ENCODE assay signal across 8 cellular contexts in genomic region chr10:125082471-125082870, GRCh38.
A peak's percentile ranks its signal among the peaks of the same experiment; 100 is the strongest.
DNase-seq lines count a peak whose midpoint lies in the region; ATAC-seq, FAIRE-seq and TF ChIP-seq lines count a peak whose summit lies in the region.
"Not testable (repeated sequence)": the region's sequence is repeated elsewhere in the genome, so short reads cannot be mapped to it uniquely, and the experiment has no call there.

No MANE protein-coding gene starts in this region.

- H3K27me3 ChIP-seq in astrocyte (ENCODE audit: insufficient read depth, low read length); esophagus muscularis mucosa; heart right ventricle; psoas muscle (ENCODE audit: insufficient read depth in 3 of 3, low read length in 2 of 3); stomach smooth muscle (ENCODE audit: control insufficient read depth in 1 of 2, insufficient read depth in 2 of 2, low read length in 2 of 2): not testable (repeated sequence)

- CTCF ChIA-PET in A549 (lab: Yijun Ruan, JAX) (interaction anchor here (0.7 to 3.5 kb wide), 5 partner anchors 8 to 70 kb away, joined by 3 to 16 read pairs (median 5); no protein-coding TSS in a partner anchor), RWPE1 (lab: Yijun Ruan, JAX) (interaction anchor here (1.0 kb wide), 1 partner anchor 34 kb away, joined by 5 read pairs; no protein-coding TSS in a partner anchor)

- not testable (repeated sequence) for H3K9me3 Mint-ChIP-seq in astrocyte (ENCODE audit: unreplicated experiment); natural killer cell

- not testable (repeated sequence) for TF ChIP-seq CTCF in A549 (IDR thresholded peaks at IDR 0.05); RWPE1 (conservative IDR thresholded peaks at IDR 0.05; ENCODE audit: low read depth); astrocyte (IDR thresholded peaks at IDR 0.05; ENCODE audit: insufficient read depth, low read depth, low read length); esophagus muscularis mucosa (IDR thresholded peaks at IDR 0.05); heart right ventricle (IDR thresholded peaks at IDR 0.05); natural killer cell (IDR thresholded peaks at IDR 0.05); psoas muscle (IDR thresholded peaks at IDR 0.05)

- FAIRE-seq in A549 (lab: Jason Lieb, UNC); astrocyte (lab: Jason Lieb, UNC): not testable (repeated sequence)

- not testable (repeated sequence) for ATAC-seq in A549, heart right ventricle, natural killer cell, psoas muscle

- POLR2A ChIA-PET in A549 (lab: Yijun Ruan, JAX); RWPE1 (lab: Yijun Ruan, JAX; ENCODE audit: low non-redundant PET): not testable (repeated sequence)

- not testable (repeated sequence) for H3K4me3 Mint-ChIP-seq in astrocyte (ENCODE audit: unreplicated experiment); natural killer cell

- not testable (repeated sequence) for H3K27me3 Mint-ChIP-seq in astrocyte (ENCODE audit: low read depth, unreplicated experiment); natural killer cell (ENCODE audit: low read depth in 2 of 2)

- 91% methylated on average over 13 of the region's 13 CpGs for WGBS in A549 (ENCODE audit: missing lambda C conversion rate)
- WGBS in esophagus muscularis mucosa: 92% methylated on average over 13 of the region's 13 CpGs
- 86 to 88% methylated on average over 13 of the region's 13 CpGs for WGBS in heart right ventricle, 2 donors
- WGBS in psoas muscle, 3 donors: 79 to 82% (median 81%) methylated on average over 13 of the region's 13 CpGs

- not testable (repeated sequence) for TF ChIP-seq EP300 in A549 (IDR thresholded peaks at IDR 0.05); esophagus muscularis mucosa (IDR thresholded peaks at IDR 0.05)

- intact Hi-C loops in esophagus muscularis mucosa (cut with DNase I); natural killer cell (cut with micrococcal nuclease): not testable (repeated sequence)
- intact Hi-C loops in heart right ventricle (cut with DNase I): loop anchor here in 3 of 10 donors (5.0 kb wide), 3 partner anchors 40 to 75 kb away; no protein-coding TSS in a partner anchor
- intact Hi-C loops in psoas muscle (cut with DNase I): loop anchor here in 1 of 2 donors (5.0 kb wide), 2 partner anchors 35 to 70 kb away; no protein-coding TSS in a partner anchor

- TF ChIP-seq RAD21 in A549 (conservative IDR thresholded peaks at IDR 0.05 in 1 of 2, IDR thresholded peaks at IDR 0.05 in 1 of 2): not testable (repeated sequence)

- not testable (repeated sequence) for H3K4me2 ChIP-seq in A549; astrocyte (ENCODE audit: low read length)

- H3K4me1 Mint-ChIP-seq in astrocyte (ENCODE audit: low read depth, unreplicated experiment): peaks cover 44% of the 10 kb centered on the region
- peaks cover 70 to 76% of the 10 kb centered on the region in 2 donors for H3K4me1 Mint-ChIP-seq in natural killer cell

- peaks cover 26% of the 10 kb centered on the region for H3K36me3 Mint-ChIP-seq in astrocyte (ENCODE audit: low read depth, unreplicated experiment)
- not testable (repeated sequence) for H3K36me3 Mint-ChIP-seq in natural killer cell

- not testable (repeated sequence) for H3K4me3 ChIP-seq in A549; astrocyte (ENCODE audit: insufficient read depth, low read depth, low read length); esophagus muscularis mucosa; heart right ventricle; psoas muscle; stomach smooth muscle (ENCODE audit: low read length in 2 of 2)

- not testable (repeated sequence) for TF ChIP-seq POLR2A in A549 (IDR thresholded peaks at IDR 0.05; ENCODE audit: low read length); esophagus muscularis mucosa (IDR thresholded peaks at IDR 0.05; ENCODE audit: low read depth)

- peaks cover 53% of the 10 kb centered on the region for H3K4me1 ChIP-seq in A549
- peaks cover 30% of the 10 kb centered on the region for H3K4me1 ChIP-seq in astrocyte (ENCODE audit: insufficient read depth, low read length)
- H3K4me1 ChIP-seq in esophagus muscularis mucosa: peaks cover 53 to 72% (median 60%) of the 10 kb centered on the region in 4 donors
- peaks cover 17 to 88% (median 50%) of the 10 kb centered on the region in 9 donors for H3K4me1 ChIP-seq in heart right ventricle
- peaks cover 77% of the 10 kb centered on the region for H3K4me1 ChIP-seq in psoas muscle
- H3K4me1 ChIP-seq in stomach smooth muscle (ENCODE audit: control insufficient read depth, insufficient read depth, low read length): peaks cover 58% of the 10 kb centered on the region

- peaks cover 36% of the 10 kb centered on the region for H4K20me1 ChIP-seq in astrocyte (ENCODE audit: insufficient read depth, low read length)

- H3K27ac Mint-ChIP-seq in astrocyte (ENCODE audit: unreplicated experiment) (peak overlapping the region; percentile 41), natural killer cell (peak overlapping the region; percentile 71 to 83)

- H3K9ac ChIP-seq in astrocyte (ENCODE audit: low read length); stomach smooth muscle (ENCODE audit: low read length in 2 of 2): not testable (repeated sequence)

- not testable (repeated sequence) for H2AFZ ChIP-seq in astrocyte (ENCODE audit: low read depth, low read length)

- H3K9me3 ChIP-seq in A549; astrocyte (ENCODE audit: insufficient read depth, low read depth, low read length); esophagus muscularis mucosa; heart right ventricle; psoas muscle; stomach smooth muscle (ENCODE audit: control insufficient read depth in 2 of 2, low read length in 2 of 2): not testable (repeated sequence)

- not testable (repeated sequence) for H3K36me3 ChIP-seq in astrocyte (ENCODE audit: insufficient read depth, low read length); psoas muscle (ENCODE audit: insufficient read depth in 1 of 2, low read depth in 1 of 2); stomach smooth muscle (ENCODE audit: control insufficient read depth in 2 of 2, insufficient read depth in 2 of 2, low read length in 2 of 2)
- H3K36me3 ChIP-seq in esophagus muscularis mucosa (peaks cover 2 to 16% (median 10%) of the 10 kb centered on the region in 4 donors), heart right ventricle (peaks cover 0 to 24% (median 0%) of the 10 kb centered on the region in 9 donors)

- H3K79me2 ChIP-seq in astrocyte (ENCODE audit: insufficient read depth, low read length): peaks cover 74% of the 10 kb centered on the region

- H3K27ac ChIP-seq in A549 (peak overlapping the region; percentile 78 to 89; a peak in 3 of 6 replicates), RWPE1 (peak overlapping the region; percentile 76), esophagus muscularis mucosa (replicated peaks in 1 of 4) (peak overlapping the region; percentile 43 to 89 (median 80)), heart right ventricle (peak overlapping the region in 9 of 10 donors; percentile 53 to 89 (median 80)), psoas muscle (peak overlapping the region; percentile 95), stomach smooth muscle (ENCODE audit: low read length) (peak overlapping the region; percentile 88)
- not testable (repeated sequence) for H3K27ac ChIP-seq in astrocyte (ENCODE audit: low read depth, low read length)

- not testable (repeated sequence) for DNase-seq in A549 (ENCODE audit: low read depth in 1 of 2, low spot score in 1 of 2); RWPE1 (ENCODE audit: low spot score); astrocyte (ENCODE audit: low read depth); esophagus muscularis mucosa (ENCODE audit: extremely low spot score); heart right ventricle; natural killer cell; psoas muscle
